Comparison of ENCODE assay signal across 24 cellular contexts in genomic region chr3:73805435-73805834, GRCh38.
DNase-seq lines count a peak whose midpoint lies in the region; ATAC-seq, FAIRE-seq and TF ChIP-seq lines count a peak whose summit lies in the region.
"Had no signal": no experiment of that assay in that cellular context is flagged by ENCODE, and none has a peak within 500 bp of the region (broad histone marks: within the 10 kb centered on the region; RNA-seq: fewer than 3 reads in every experiment).

No MANE protein-coding gene starts in this region.

- CTCF ChIA-PET in CD8-positive, alpha-beta T cell (lab: Charles Lee): no interaction called here

- no peak overlapping the region for H3K4me3 Mint-ChIP-seq in CD8-positive, alpha-beta T cell
- H3K4me3 Mint-ChIP-seq: activated CD8-positive, alpha-beta T cell treated with anti-CD3 and anti-CD28 coated beads, Interleukin-2, amount 10 ng/mL, durations not matched to agents 7 days and 5 days; activated T-cell treated with anti-CD3 and anti-CD28 coated beads, Interleukin-2, amount 50 U/mL, for 4 hours; B cell; brain; natural killer cell treated with Interleukin-12 subunit alpha and Interleukin-12 subunit beta and Interleukin-15 and Interleukin-18, amount 100 ng/mL, for 72 hours had no signal

- H3K4me3 ChIP-seq in coronary artery (no peak overlapping the region), left ventricle myocardium inferior (no peak overlapping the region), sigmoid colon (no peak overlapping the region), uterus (no peak overlapping the region), vagina (no peak overlapping the region)
- no peak overlapping the region for H3K4me3 ChIP-seq in CD8-positive, alpha-beta T cell (ENCODE audit: low read depth, low read length)
- H3K4me3 ChIP-seq: dorsolateral prefrontal cortex had no signal

- no peak for TF ChIP-seq CTCF in coronary artery (IDR thresholded peaks at IDR 0.05)
- TF ChIP-seq CTCF in left ventricle myocardium inferior (IDR thresholded peaks at IDR 0.05; ENCODE audit: borderline replicate concordance): no peak
- TF ChIP-seq CTCF in sigmoid colon (IDR thresholded peaks at IDR 0.05): no peak
- no peak for TF ChIP-seq CTCF in uterus (IDR thresholded peaks at IDR 0.05)
- TF ChIP-seq CTCF in vagina (IDR thresholded peaks at IDR 0.05): no peak
- TF ChIP-seq CTCF in CD8-positive, alpha-beta T cell (IDR thresholded peaks at IDR 0.05): no peak

- no peak for TF ChIP-seq POLR2A in sigmoid colon (IDR thresholded peaks at IDR 0.05)
- TF ChIP-seq POLR2A in uterus (IDR thresholded peaks at IDR 0.05): no peak
- no peak for TF ChIP-seq POLR2A in vagina (IDR thresholded peaks at IDR 0.05)
- no peak for TF ChIP-seq POLR2A in H54 (IDR thresholded peaks at IDR 0.05; ENCODE audit: low read depth, low read length)

- H3K36me3 Mint-ChIP-seq in CD8-positive, alpha-beta T cell: no peaks in the 10 kb centered on the region
- H3K36me3 Mint-ChIP-seq: brain had no signal

- POLR2A ChIA-PET in CD8-positive, alpha-beta T cell (lab: Charles Lee): no interaction called here

- peak; percentile 86 for DNase-seq in coronary artery (ENCODE audit: low spot score)
- peak; percentile 54 for DNase-seq in left ventricle myocardium inferior
- peak; percentile 88 for DNase-seq in sigmoid colon
- DNase-seq in uterus: peak; percentile 67 to 72
- DNase-seq in vagina (ENCODE audit: extremely low spot score in 2 of 2): no peak
- DNase-seq in H54 (ENCODE audit: insufficient read length, low spot score): no peak
- no peak for DNase-seq in CD8-positive, alpha-beta T cell
- DNase-seq: activated CD8-positive, alpha-beta T cell treated with anti-CD3 and anti-CD28 coated beads, Interleukin-2, amount 10 ng/mL, durations not matched to agents 7 days and 5 days; activated naive CD4-positive, alpha-beta T cell treated with anti-CD3 and anti-CD28 coated beads, Interleukin-2, amount 50 U/mL, for 16 hours; activated T-cell treated with anti-CD3 and anti-CD28 coated beads, Interleukin-2, amount 50 U/mL, for 4 hours; dorsolateral prefrontal cortex; IMR-90; mesenchymal stem cell; MV-4-11; NCI-H2029; stimulated activated CD4-positive, alpha-beta T cell treated with anti-CD3 and anti-CD28 coated beads, Interleukin-15, amount 100 ng/mL, for 24 hours; stimulated activated naive CD8-positive, alpha-beta T cell treated with anti-CD3 and anti-CD28 coated beads, Interleukin-15, Interleukin-2, amounts not matched to agents 100 U/mL and 50 U/mL, for 24 hours had no signal

- H3K27ac Mint-ChIP-seq in CD8-positive, alpha-beta T cell: no peak overlapping the region
- H3K27ac Mint-ChIP-seq: activated CD8-positive, alpha-beta T cell treated with anti-CD3 and anti-CD28 coated beads, Interleukin-2, amount 10 ng/mL, durations not matched to agents 7 days and 5 days; B cell; brain; natural killer cell treated with Interleukin-12 subunit alpha and Interleukin-12 subunit beta and Interleukin-15 and Interleukin-18, amount 100 ng/mL, for 72 hours; progenitor cell of endocrine pancreas had no signal

- ATAC-seq in CD8-positive, alpha-beta T cell: no peak
- ATAC-seq: activated CD8-positive, alpha-beta T cell treated with anti-CD3 and anti-CD28 coated beads, Interleukin-2, amount 10 ng/mL, durations not matched to agents 7 days and 5 days; activated T-cell treated with anti-CD3 and anti-CD28 coated beads, Interleukin-2, amount 50 U/mL, for 4 hours; natural killer cell treated with Interleukin-12 subunit alpha and Interleukin-12 subunit beta and Interleukin-15 and Interleukin-18, amount 100 ng/mL, for 72 hours; stimulated activated naive CD8-positive, alpha-beta T cell treated with anti-CD3 and anti-CD28 coated beads, Interleukin-15, Interleukin-2, amounts not matched to agents 100 U/mL and 50 U/mL, for 24 hours had no signal

- H3K4me1 ChIP-seq in left ventricle myocardium inferior: peaks cover 18% of the 10 kb centered on the region
- H3K4me1 ChIP-seq in sigmoid colon: peaks cover 0 to 13% (median 10%) of the 10 kb centered on the region in 4 donors
- peaks cover 0 to 3% of the 10 kb centered on the region in 2 donors for H3K4me1 ChIP-seq in uterus
- H3K4me1 ChIP-seq in vagina: peaks cover 5% of the 10 kb centered on the region
- H3K4me1 ChIP-seq in CD8-positive, alpha-beta T cell (ENCODE audit: insufficient read depth, low read length): no peaks in the 10 kb centered on the region

- H3K27ac ChIP-seq in coronary artery (peak overlapping the region; percentile 73 to 75), left ventricle myocardium inferior (replicated peaks) (peak overlapping the region; percentile 83), sigmoid colon (peak overlapping the region in 3 of 4 donors; percentile 65 to 74 (median 72)), uterus (peak overlapping the region; percentile 66 to 70), vagina (no peak overlapping the region)
- H3K27ac ChIP-seq in CD8-positive, alpha-beta T cell (ENCODE audit: low read depth, low read length): no peak overlapping the region
- H3K27ac ChIP-seq: dorsolateral prefrontal cortex, epithelial cell of prostate, HL-60, VCaP had no signal

- intact Hi-C loops in left ventricle myocardium inferior (cut with micrococcal nuclease): no loop called here
- intact Hi-C loops in sigmoid colon (cut with DNase I): no loop called here
- intact Hi-C loops in uterus (cut with DNase I; ENCODE audit: low total_unique reads): no loop called here
- intact Hi-C loops in vagina (cut with DNase I): loop anchor here (10.0 kb wide), 1 partner anchor 181 kb away; the partner anchor contains the start of gene PDZRN3
- intact Hi-C loops in CD8-positive, alpha-beta T cell (cut with DNase I, micrococcal nuclease): no loop called here

- FAIRE-seq in H54 (lab: Jason Lieb, UNC): no peak

- no peaks in the 10 kb centered on the region for H3K4me1 Mint-ChIP-seq in CD8-positive, alpha-beta T cell (ENCODE audit: low read depth)
- H3K4me1 Mint-ChIP-seq: B cell had no signal

- no peaks in the 10 kb centered on the region for H3K27me3 Mint-ChIP-seq in CD8-positive, alpha-beta T cell (ENCODE audit: low read depth)
- H3K27me3 Mint-ChIP-seq: B cell; brain; natural killer cell treated with Interleukin-12 subunit alpha and Interleukin-12 subunit beta and Interleukin-15 and Interleukin-18, amount 100 ng/mL, for 72 hours had no signal

- H3K36me3 ChIP-seq in left ventricle myocardium inferior: no peaks in the 10 kb centered on the region
- no peaks in the 10 kb centered on the region for H3K36me3 ChIP-seq in sigmoid colon
- no peaks in the 10 kb centered on the region for H3K36me3 ChIP-seq in uterus
- no peaks in the 10 kb centered on the region for H3K36me3 ChIP-seq in vagina
- H3K36me3 ChIP-seq in CD8-positive, alpha-beta T cell (ENCODE audit: insufficient read depth, low read length): no peaks in the 10 kb centered on the region

- H3K9me3 ChIP-seq in left ventricle myocardium inferior (replicated peaks) (no peaks in the 10 kb centered on the region), sigmoid colon (no peaks in the 10 kb centered on the region), uterus (no peaks in the 10 kb centered on the region), vagina (no peaks in the 10 kb centered on the region)
- H3K9me3 ChIP-seq in CD8-positive, alpha-beta T cell (ENCODE audit: low read length): no peaks in the 10 kb centered on the region

- H3K27me3 ChIP-seq in left ventricle myocardium inferior (ENCODE audit: low read depth) (no peaks in the 10 kb centered on the region), sigmoid colon (no peaks in the 10 kb centered on the region), uterus (no peaks in the 10 kb centered on the region), vagina (no peaks in the 10 kb centered on the region)
- H3K27me3 ChIP-seq in CD8-positive, alpha-beta T cell (ENCODE audit: insufficient read depth, low read length): no peaks in the 10 kb centered on the region
- H3K27me3 ChIP-seq: dorsolateral prefrontal cortex had no signal

- peaks cover under 1% of the 10 kb centered on the region for H3K9me3 Mint-ChIP-seq in CD8-positive, alpha-beta T cell

- WGBS in sigmoid colon, 2 donors: 43 to 51% methylated on average over 3 of the region's 3 CpGs

- TF ChIP-seq EP300 in sigmoid colon (IDR thresholded peaks at IDR 0.05): peak; percentile 43 to 81 (median 66)

Comparison
In these comparisons a context has a peak if more than half of its experiments do, and no peak if none do; other contexts are left out.
1. DNase-seq: peak in coronary artery (single experiment), left ventricle myocardium inferior (single experiment), sigmoid colon (single experiment) and uterus (2 of 2); none in vagina (0 of 2), H54 (single experiment) and CD8-positive, alpha-beta T cell (0 of 7).
2. H3K27ac ChIP-seq: peak in coronary artery (2 of 2), left ventricle myocardium inferior (single experiment), sigmoid colon (3 of 4) and uterus (2 of 2); none in vagina (single experiment) and CD8-positive, alpha-beta T cell (single experiment).